1 cellular context compared by ENCODE assay signal in the genomic region with DNA sequence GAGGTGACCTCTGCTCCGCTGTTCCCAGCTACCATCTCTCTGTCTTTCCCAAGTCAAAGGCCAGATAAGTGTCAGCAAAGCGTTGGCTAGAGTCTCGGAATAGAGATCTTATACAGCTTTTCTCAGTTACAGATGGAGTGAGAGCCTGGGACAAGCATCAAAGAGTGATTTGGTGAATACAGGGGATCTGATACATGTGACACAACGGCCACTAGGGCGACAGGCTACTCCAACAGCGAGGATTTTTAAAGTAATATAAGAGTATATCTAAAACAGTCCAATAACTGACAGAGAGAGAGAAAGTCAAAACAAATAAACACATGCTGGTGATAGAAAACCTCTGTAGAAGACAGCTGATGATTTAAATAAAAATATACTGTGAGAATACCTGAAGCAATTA.
TF ChIP-seq lines count a peak whose summit lies in the region.

No MANE protein-coding gene starts in this region.

TF ChIP-seq in WTC11, 78 proteins besides CTCF, POLR2A, EP300 and RAD21 (continued from another document):
- TF ChIP-seq, protein P1, sequence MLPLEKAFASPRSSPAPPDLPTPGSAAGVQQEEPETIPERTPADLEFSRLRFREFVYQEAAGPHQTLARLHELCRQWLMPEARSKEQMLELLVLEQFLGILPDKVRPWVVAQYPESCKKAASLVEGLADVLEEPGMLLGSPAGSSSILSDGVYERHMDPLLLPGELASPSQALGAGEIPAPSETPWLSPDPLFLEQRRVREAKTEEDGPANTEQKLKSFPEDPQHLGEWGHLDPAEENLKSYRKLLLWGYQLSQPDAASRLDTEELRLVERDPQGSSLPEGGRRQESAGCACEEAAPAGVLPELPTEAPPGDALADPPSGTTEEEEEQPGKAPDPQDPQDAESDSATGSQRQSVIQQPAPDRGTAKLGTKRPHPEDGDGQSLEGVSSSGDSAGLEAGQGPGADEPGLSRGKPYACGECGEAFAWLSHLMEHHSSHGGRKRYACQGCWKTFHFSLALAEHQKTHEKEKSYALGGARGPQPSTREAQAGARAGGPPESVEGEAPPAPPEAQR (CRISPR knock-in tag; IDR thresholded peaks at IDR 0.05), result no peak
- TF ChIP-seq NR2C2 (CRISPR knock-in tag; IDR thresholded peaks at IDR 0.05) (no peak), GABPB1 (CRISPR knock-in tag; IDR thresholded peaks at IDR 0.05) (no peak), CREB1 (CRISPR knock-in tag; IDR thresholded peaks at IDR 0.05) (no peak)
- TF ChIP-seq, protein P2, sequence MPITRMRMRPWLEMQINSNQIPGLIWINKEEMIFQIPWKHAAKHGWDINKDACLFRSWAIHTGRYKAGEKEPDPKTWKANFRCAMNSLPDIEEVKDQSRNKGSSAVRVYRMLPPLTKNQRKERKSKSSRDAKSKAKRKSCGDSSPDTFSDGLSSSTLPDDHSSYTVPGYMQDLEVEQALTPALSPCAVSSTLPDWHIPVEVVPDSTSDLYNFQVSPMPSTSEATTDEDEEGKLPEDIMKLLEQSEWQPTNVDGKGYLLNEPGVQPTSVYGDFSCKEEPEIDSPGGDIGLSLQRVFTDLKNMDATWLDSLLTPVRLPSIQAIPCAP (CRISPR knock-in tag; IDR thresholded peaks at IDR 0.05), result no peak
- TF ChIP-seq, protein P3, sequence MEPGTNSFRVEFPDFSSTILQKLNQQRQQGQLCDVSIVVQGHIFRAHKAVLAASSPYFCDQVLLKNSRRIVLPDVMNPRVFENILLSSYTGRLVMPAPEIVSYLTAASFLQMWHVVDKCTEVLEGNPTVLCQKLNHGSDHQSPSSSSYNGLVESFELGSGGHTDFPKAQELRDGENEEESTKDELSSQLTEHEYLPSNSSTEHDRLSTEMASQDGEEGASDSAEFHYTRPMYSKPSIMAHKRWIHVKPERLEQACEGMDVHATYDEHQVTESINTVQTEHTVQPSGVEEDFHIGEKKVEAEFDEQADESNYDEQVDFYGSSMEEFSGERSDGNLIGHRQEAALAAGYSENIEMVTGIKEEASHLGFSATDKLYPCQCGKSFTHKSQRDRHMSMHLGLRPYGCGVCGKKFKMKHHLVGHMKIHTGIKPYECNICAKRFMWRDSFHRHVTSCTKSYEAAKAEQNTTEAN (CRISPR knock-in tag; IDR thresholded peaks at IDR 0.05), result no peak
- TF ChIP-seq, protein P4, sequence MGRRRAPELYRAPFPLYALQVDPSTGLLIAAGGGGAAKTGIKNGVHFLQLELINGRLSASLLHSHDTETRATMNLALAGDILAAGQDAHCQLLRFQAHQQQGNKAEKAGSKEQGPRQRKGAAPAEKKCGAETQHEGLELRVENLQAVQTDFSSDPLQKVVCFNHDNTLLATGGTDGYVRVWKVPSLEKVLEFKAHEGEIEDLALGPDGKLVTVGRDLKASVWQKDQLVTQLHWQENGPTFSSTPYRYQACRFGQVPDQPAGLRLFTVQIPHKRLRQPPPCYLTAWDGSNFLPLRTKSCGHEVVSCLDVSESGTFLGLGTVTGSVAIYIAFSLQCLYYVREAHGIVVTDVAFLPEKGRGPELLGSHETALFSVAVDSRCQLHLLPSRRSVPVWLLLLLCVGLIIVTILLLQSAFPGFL (CRISPR knock-in tag; IDR thresholded peaks at IDR 0.05; ENCODE audit: borderline replicate concordance), result no peak
